In the genomic region with DNA sequence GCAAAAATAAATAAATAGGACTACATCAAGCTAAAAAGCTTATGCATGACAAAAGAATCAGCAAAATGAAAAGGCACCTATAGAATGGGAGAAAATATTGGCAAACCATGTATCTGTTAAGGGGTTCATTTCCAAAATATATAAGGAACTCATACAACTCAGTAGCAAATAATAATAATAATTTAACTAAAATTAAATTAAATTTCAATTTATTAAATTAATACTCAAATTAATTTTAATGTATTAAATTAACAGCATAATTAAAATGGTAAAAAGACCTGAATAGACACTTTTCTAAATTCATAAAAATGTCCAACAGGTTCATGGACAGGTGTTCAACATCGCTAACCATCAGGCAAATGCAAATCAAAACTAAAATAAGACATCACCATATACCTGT, we compare ENCODE assay signal across 33 cellular contexts.
"Had no signal": no experiment of that assay in that cellular context is flagged by ENCODE, and none has a peak within 500 bp of the region (broad histone marks: within the 10 kb centered on the region; RNA-seq: fewer than 3 reads in every experiment).

No MANE protein-coding gene starts in this region.

- H3K4me3 ChIP-seq: MG63, Peyer's patch, SJSA1 had no signal

- ATAC-seq: PC-3 had no signal

- DNase-seq: Kasumi-1, MG63, NCI-H1048, NCI-H1092 treated with DMSO at 0.1 percent for 48 hours, NCI-H1105 treated with DMSO at 0.1 percent for 48 hours, NCI-H1417, NCI-H1436, NCI-H146, NCI-H1694, NCI-H187, NCI-H1930, NCI-H2029 treated with DMSO at 0.1 percent for 48 hours, NCI-H2081 treated with DMSO at 0.1 percent for 48 hours, NCI-H2107, NCI-H2171, NCI-H226, NCI-H446 treated with DMSO at 0.1 percent for 48 hours, NCI-H510A, NCI-H524, NCI-H526, NCI-H69, NCI-H748 treated with DMSO at 0.1 percent for 48 hours, NCI-H82, OCI-M1, PC-3, Peyer's patch, Right ventricle myocardium superior, RPMI8226, SHP77 treated with DMSO at 0.1 percent for 48 hours, SK-N-SH, SW 1271, T-helper 1 cell had no signal

- H3K9ac ChIP-seq: SK-N-SH had no signal

- H3K36me3 ChIP-seq: MG63, Peyer's patch, SJSA1 had no signal

- H3K27ac ChIP-seq: Peyer's patch, SJSA1 had no signal

- H3K27me3 ChIP-seq: MG63, Peyer's patch, SJSA1 had no signal

- H3K4me1 ChIP-seq: Peyer's patch, SJSA1 had no signal

- H3K4me2 ChIP-seq: SK-N-SH had no signal
